8 cellular contexts compared by ENCODE assay signal in genomic region chr11:112024178-112024777, GRCh38. TPM values are rescaled to one million over a fixed set of nuclear protein-coding genes. Genes with fewer than 3 reads are reported as not detected.
DNase-seq lines count a peak whose midpoint lies in the region; ATAC-seq and TF ChIP-seq lines count a peak whose summit lies in the region.

No MANE protein-coding gene starts in this region.

- H3K27me3 ChIP-seq in DOHH2 (ENCODE audit: control insufficient read depth, low read length) (no peaks in the 10 kb centered on the region), iPS-15b (ENCODE audit: control insufficient read depth, insufficient read depth, low read length) (no peaks in the 10 kb centered on the region)

- H3K9me3 ChIP-seq in DOHH2 (ENCODE audit: control insufficient read depth, insufficient read depth, low read length) = no peaks in the 10 kb centered on the region
- H3K9me3 ChIP-seq in iPS-15b (ENCODE audit: control insufficient read depth, insufficient read depth, low read length) = no peaks in the 10 kb centered on the region

- peaks cover 3% of the 10 kb centered on the region for H3K36me3 Mint-ChIP-seq in activated naive CD8-positive, alpha-beta T cell
- H3K36me3 Mint-ChIP-seq in stimulated activated memory B cell treated with anti-CD40 and anti-IgM and Interleukin-4, amounts not matched to agents 10 μg/mL and 1 μg/mL and 100 μg/mL, for 72 hours = peaks cover 9% of the 10 kb centered on the region

- DNase-seq in Jurkat, Clone E6-1 (ENCODE audit: low read depth, low spot score) = peak; percentile 51
- no peak for DNase-seq in stimulated activated CD4-positive, alpha-beta T cell treated with anti-CD3 and anti-CD28 coated beads, Interleukin-4, amount 100 ng/mL, for 4 hours
- DNase-seq in UCSD-AML1 (lab: John Stamatoyannopoulos, UW; ENCODE audit: unreplicated experiment) = no peak

- H3K4me3 Mint-ChIP-seq in activated naive CD8-positive, alpha-beta T cell = peak overlapping the region; percentile 99
- H3K4me3 Mint-ChIP-seq in stimulated activated memory B cell treated with anti-CD40 and anti-IgM and Interleukin-4, amounts not matched to agents 10 μg/mL and 1 μg/mL and 100 μg/mL, for 72 hours = peak overlapping the region; percentile 100

- no peaks in the 10 kb centered on the region for H4K20me1 ChIP-seq in DOHH2 (ENCODE audit: control insufficient read depth, insufficient read depth, low read depth, low read length)

- peak overlapping the region; percentile 94 for H3K27ac ChIP-seq in DOHH2 (ENCODE audit: low read depth, low read length)

- no peak for TF ChIP-seq CTCF in DOHH2 (IDR thresholded peaks at IDR 0.05; ENCODE audit: low read depth, low read length, poor library complexity, severe bottlenecking)

- peaks cover 24% of the 10 kb centered on the region for H3K4me1 Mint-ChIP-seq in activated naive CD8-positive, alpha-beta T cell (ENCODE audit: low read depth)
- peaks cover 11% of the 10 kb centered on the region for H3K4me1 Mint-ChIP-seq in stimulated activated memory B cell treated with anti-CD40 and anti-IgM and Interleukin-4, amounts not matched to agents 10 μg/mL and 1 μg/mL and 100 μg/mL, for 72 hours

- peaks cover 33% of the 10 kb centered on the region for H3K36me3 ChIP-seq in DOHH2 (ENCODE audit: control insufficient read depth, low read length)
- peaks cover 8% of the 10 kb centered on the region for H3K36me3 ChIP-seq in iPS-15b (ENCODE audit: control insufficient read depth, insufficient read depth, low read length)

- H3K4me2 ChIP-seq in DOHH2 (ENCODE audit: low read length) = peak overlapping the region; percentile 92

- peaks cover 47% of the 10 kb centered on the region for H3K79me2 ChIP-seq in DOHH2 (ENCODE audit: control insufficient read depth, low read length)

- H3K4me1 ChIP-seq in DOHH2 (ENCODE audit: control insufficient read depth, low read length) (peaks cover 25% of the 10 kb centered on the region), iPS-15b (ENCODE audit: control insufficient read depth, insufficient read depth, low read length) (no peaks in the 10 kb centered on the region)

- peak; percentile 20 for ATAC-seq in GM21360 (IDR thresholded peaks at IDR 0.05; ENCODE audit: unreplicated experiment)
- ATAC-seq in stimulated activated memory B cell treated with anti-CD40 and anti-IgM and Interleukin-4, amounts not matched to agents 10 μg/mL and 1 μg/mL and 100 μg/mL, for 72 hours = peak; percentile 83

- peak overlapping the region; percentile 49 for H3K9ac ChIP-seq in iPS-15b (ENCODE audit: low read depth, low read length)

- peaks cover 11% of the 10 kb centered on the region for H3F3A ChIP-seq in DOHH2 (ENCODE audit: control insufficient read depth, insufficient read depth)

- peak overlapping the region; percentile 100 for H3K27ac Mint-ChIP-seq in activated naive CD8-positive, alpha-beta T cell
- H3K27ac Mint-ChIP-seq in stimulated activated memory B cell treated with anti-CD40 and anti-IgM and Interleukin-4, amounts not matched to agents 10 μg/mL and 1 μg/mL and 100 μg/mL, for 72 hours = peak overlapping the region; percentile 99

- peak overlapping the region; percentile 95 for H3K4me3 ChIP-seq in DOHH2 (ENCODE audit: low read length)
- H3K4me3 ChIP-seq in Jurkat, Clone E6-1 (ENCODE audit: low read length) = peak overlapping the region; percentile 96
- H3K4me3 ChIP-seq in iPS-15b (ENCODE audit: low read depth, low read length) = peak overlapping the region; percentile 93

- no peaks in the 10 kb centered on the region for H3K9me2 ChIP-seq in DOHH2 (replicated peaks; ENCODE audit: control insufficient read depth, low read length)

- no peaks in the 10 kb centered on the region for H3K9me3 Mint-ChIP-seq in activated naive CD8-positive, alpha-beta T cell (ENCODE audit: low read depth)
- no peaks in the 10 kb centered on the region for H3K9me3 Mint-ChIP-seq in stimulated activated memory B cell treated with anti-CD40 and anti-IgM and Interleukin-4, amounts not matched to agents 10 μg/mL and 1 μg/mL and 100 μg/mL, for 72 hours

- no peaks in the 10 kb centered on the region for H3K27me3 Mint-ChIP-seq in activated naive CD8-positive, alpha-beta T cell
- no peaks in the 10 kb centered on the region for H3K27me3 Mint-ChIP-seq in stimulated activated memory B cell treated with anti-CD40 and anti-IgM and Interleukin-4, amounts not matched to agents 10 μg/mL and 1 μg/mL and 100 μg/mL, for 72 hours

RNA-seq across cellular contexts. Expression of gene DLAT, which starts 0.9 kb away (rescaled TPM):
- 54.8 TPM for polyA plus RNA-seq in Jurkat, Clone E6-1 (2012; ENCODE audit: insufficient read depth, insufficient read length)

RNA-seq across cellular contexts. Expression of gene PIH1D2, which starts 49.5 kb away (rescaled TPM):
- 0.90 TPM for polyA plus RNA-seq in Jurkat, Clone E6-1 (2012; ENCODE audit: insufficient read depth, insufficient read length)

RNA-seq across cellular contexts. Expression of gene NKAPD1, which starts 49.8 kb away (rescaled TPM):
- 46.6 TPM for polyA plus RNA-seq in Jurkat, Clone E6-1 (2012; ENCODE audit: insufficient read depth, insufficient read length)
